In genomic region chr7:94289071-94289470, GRCh38 we compare ENCODE assay signal across 8 cellular contexts.
A peak's percentile ranks its signal among the peaks of the same experiment; 100 is the strongest.
DNase-seq lines count a peak whose midpoint lies in the region; ATAC-seq and TF ChIP-seq lines count a peak whose summit lies in the region.

No MANE protein-coding gene starts in this region.

- peaks cover 2% of the 10 kb centered on the region for H3K4me1 ChIP-seq in ACC112 (ENCODE audit: control insufficient read depth, insufficient read depth, low read length, unreplicated experiment)
- H3K4me1 ChIP-seq in lower lobe of right lung: no peaks in the 10 kb centered on the region

- H3K4me3 ChIP-seq in ACC112 (ENCODE audit: low read depth, low read length): no peak overlapping the region
- no peak overlapping the region for H3K4me3 ChIP-seq in dorsolateral prefrontal cortex
- no peak overlapping the region for H3K4me3 ChIP-seq in lower lobe of right lung

- TF ChIP-seq CTCF in dorsolateral prefrontal cortex (IDR thresholded peaks at IDR 0.05 in 54 of 56, conservative IDR thresholded peaks at IDR 0.05 in 2 of 56; ENCODE audit: low read depth in 1 of 56, partially characterized antibody in 56 of 56) (peak; percentile 20 to 86 (median 68)), lower lobe of right lung (IDR thresholded peaks at IDR 0.05) (peak; percentile 79)

- intact Hi-C loops in dorsolateral prefrontal cortex (cut with DNase I): loop anchor here in 1 of 2 donors (5.0 kb wide), 1 partner anchor 1403 kb away; no protein-coding TSS in a partner anchor
- intact Hi-C loops in lower lobe of right lung (cut with DNase I): no loop called here

- H3K27ac ChIP-seq in ACC112 (ENCODE audit: low read depth, low read length): no peak overlapping the region
- no peak overlapping the region for H3K27ac ChIP-seq in dorsolateral prefrontal cortex
- no peak overlapping the region for H3K27ac ChIP-seq in lower lobe of right lung

- H2AFZ ChIP-seq in ACC112 (ENCODE audit: low read length, unreplicated experiment): peak overlapping the region; percentile 35

- DNase-seq in HEK293T (ENCODE audit: extremely low spot score): peak; percentile 64
- DNase-seq in NCI-H82 (lab: John Stamatoyannopoulos, UW): peak; percentile 91
- DNase-seq in dorsolateral prefrontal cortex: peak in 8 of 10 donors; percentile 8 to 63 (median 46)
- peak; percentile 49 for DNase-seq in lower lobe of right lung
- DNase-seq in occipital lobe (lab: John Stamatoyannopoulos, UW): no peak

- CTCF ChIA-PET in HEK293T (lab: Yijun Ruan, JAX): interaction anchor here (0.6 to 2.4 kb wide), 7 partner anchors 106 to 399 kb away, joined by 3 to 16 read pairs (median 3); partner anchors contain the start of genes COL1A2 and TFPI2

- H3K36me3 ChIP-seq in ACC112 (ENCODE audit: insufficient read depth, low read length) (no peaks in the 10 kb centered on the region), lower lobe of right lung (no peaks in the 10 kb centered on the region)

- ATAC-seq in lower lobe of right lung: peak; percentile 80 to 85
- no peak for ATAC-seq in HG03342 (IDR thresholded peaks at IDR 0.05; ENCODE audit: unreplicated experiment)
- ATAC-seq in HG03139 (IDR thresholded peaks at IDR 0.05; ENCODE audit: unreplicated experiment): no peak

- H3K79me2 ChIP-seq in ACC112 (ENCODE audit: control insufficient read depth, insufficient read depth, low read length, unreplicated experiment): no peaks in the 10 kb centered on the region

- POLR2A ChIA-PET in HEK293T (lab: Yijun Ruan, JAX): interaction anchor here (1.2 kb wide), 1 partner anchor 12 kb away, joined by 3 read pairs; no protein-coding TSS in a partner anchor

- no peaks in the 10 kb centered on the region for H3K9me3 ChIP-seq in lower lobe of right lung

- H3K27me3 ChIP-seq in ACC112 (ENCODE audit: insufficient read depth, low read length) (no peaks in the 10 kb centered on the region), dorsolateral prefrontal cortex (peaks cover 0 to 14% (median 0%) of the 10 kb centered on the region in 45 donors), lower lobe of right lung (ENCODE audit: low read depth) (no peaks in the 10 kb centered on the region)

TF ChIP-seq in HEK293T, 16 proteins besides CTCF, POLR2A, EP300 and RAD21:
- no peak for TF ChIP-seq FOXA1 (IDR thresholded peaks at IDR 0.05)
- TF ChIP-seq SUZ12 (IDR thresholded peaks at IDR 0.05): no peak
- TF ChIP-seq, protein P1, sequence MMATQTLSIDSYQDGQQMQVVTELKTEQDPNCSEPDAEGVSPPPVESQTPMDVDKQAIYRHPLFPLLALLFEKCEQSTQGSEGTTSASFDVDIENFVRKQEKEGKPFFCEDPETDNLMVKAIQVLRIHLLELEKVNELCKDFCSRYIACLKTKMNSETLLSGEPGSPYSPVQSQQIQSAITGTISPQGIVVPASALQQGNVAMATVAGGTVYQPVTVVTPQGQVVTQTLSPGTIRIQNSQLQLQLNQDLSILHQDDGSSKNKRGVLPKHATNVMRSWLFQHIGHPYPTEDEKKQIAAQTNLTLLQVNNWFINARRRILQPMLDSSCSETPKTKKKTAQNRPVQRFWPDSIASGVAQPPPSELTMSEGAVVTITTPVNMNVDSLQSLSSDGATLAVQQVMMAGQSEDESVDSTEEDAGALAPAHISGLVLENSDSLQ (IDR thresholded peaks at IDR 0.05): no peak
- no peak for TF ChIP-seq ELF4 (IDR thresholded peaks at IDR 0.05)
- TF ChIP-seq NFRKB (IDR thresholded peaks at IDR 0.05): no peak
- TF ChIP-seq ZNF384 (IDR thresholded peaks at IDR 0.05): no peak
- no peak for TF ChIP-seq HDGF (IDR thresholded peaks at IDR 0.05; ENCODE audit: borderline replicate concordance)
- TF ChIP-seq CTBP1 (IDR thresholded peaks at IDR 0.05; ENCODE audit: borderline replicate concordance): no peak
- TF ChIP-seq TARDBP (IDR thresholded peaks at IDR 0.05): no peak
- no peak for TF ChIP-seq BHLHE40 (IDR thresholded peaks at IDR 0.05; ENCODE audit: borderline replicate concordance)
- TF ChIP-seq ARNT (IDR thresholded peaks at IDR 0.05): no peak

Comparison
In these comparisons a context has a peak if more than half of its experiments do, and no peak if none do; other contexts are left out.
1. ATAC-seq: peak in lower lobe of right lung (2 of 2); none in HG03342 (single experiment) and HG03139 (single experiment).